ENCODE assay signal across 1 cellular context in genomic region chr2:25558262-25558661, GRCh38.
A peak's percentile ranks its signal among the peaks of the same experiment; 100 is the strongest.
TF ChIP-seq lines count a peak whose summit lies in the region.

No MANE protein-coding gene starts in this region.

TF ChIP-seq in GM12878, 131 proteins besides CTCF, POLR2A, EP300 and RAD21 (continued from another document and continues in another):
- TF ChIP-seq, protein P1, sequence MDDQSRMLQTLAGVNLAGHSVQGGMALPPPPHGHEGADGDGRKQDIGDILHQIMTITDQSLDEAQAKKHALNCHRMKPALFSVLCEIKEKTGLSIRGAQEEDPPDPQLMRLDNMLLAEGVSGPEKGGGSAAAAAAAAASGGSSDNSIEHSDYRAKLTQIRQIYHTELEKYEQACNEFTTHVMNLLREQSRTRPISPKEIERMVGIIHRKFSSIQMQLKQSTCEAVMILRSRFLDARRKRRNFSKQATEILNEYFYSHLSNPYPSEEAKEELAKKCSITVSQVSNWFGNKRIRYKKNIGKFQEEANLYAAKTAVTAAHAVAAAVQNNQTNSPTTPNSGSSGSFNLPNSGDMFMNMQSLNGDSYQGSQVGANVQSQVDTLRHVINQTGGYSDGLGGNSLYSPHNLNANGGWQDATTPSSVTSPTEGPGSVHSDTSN (IDR thresholded peaks at IDR 0.05; ENCODE audit: insufficient replicate concordance, low read depth, low read length): no peak
- no peak for TF ChIP-seq RFX5 (IDR thresholded peaks at IDR 0.05; ENCODE audit: low read depth, low read length)
- no peak for TF ChIP-seq STAT3 (IDR thresholded peaks at IDR 0.05; ENCODE audit: low read depth, low read length)
- TF ChIP-seq ZBTB40 (IDR thresholded peaks at IDR 0.05; ENCODE audit: borderline replicate concordance): peak; percentile 48; the same call in 1 of the 2 replicates
- TF ChIP-seq TCF7 (IDR thresholded peaks at IDR 0.05; ENCODE audit: borderline replicate concordance): peak; percentile 65; the same call in 1 of the 2 replicates
- peak; percentile 84 for TF ChIP-seq ZBED1 (IDR thresholded peaks at IDR 0.05; ENCODE audit: borderline replicate concordance)
- no peak for TF ChIP-seq GATAD2B (conservative IDR thresholded peaks at IDR 0.05; ENCODE audit: low read depth)
- TF ChIP-seq IKZF1 (conservative IDR thresholded peaks at IDR 0.05): no peak
- TF ChIP-seq, protein P2, sequence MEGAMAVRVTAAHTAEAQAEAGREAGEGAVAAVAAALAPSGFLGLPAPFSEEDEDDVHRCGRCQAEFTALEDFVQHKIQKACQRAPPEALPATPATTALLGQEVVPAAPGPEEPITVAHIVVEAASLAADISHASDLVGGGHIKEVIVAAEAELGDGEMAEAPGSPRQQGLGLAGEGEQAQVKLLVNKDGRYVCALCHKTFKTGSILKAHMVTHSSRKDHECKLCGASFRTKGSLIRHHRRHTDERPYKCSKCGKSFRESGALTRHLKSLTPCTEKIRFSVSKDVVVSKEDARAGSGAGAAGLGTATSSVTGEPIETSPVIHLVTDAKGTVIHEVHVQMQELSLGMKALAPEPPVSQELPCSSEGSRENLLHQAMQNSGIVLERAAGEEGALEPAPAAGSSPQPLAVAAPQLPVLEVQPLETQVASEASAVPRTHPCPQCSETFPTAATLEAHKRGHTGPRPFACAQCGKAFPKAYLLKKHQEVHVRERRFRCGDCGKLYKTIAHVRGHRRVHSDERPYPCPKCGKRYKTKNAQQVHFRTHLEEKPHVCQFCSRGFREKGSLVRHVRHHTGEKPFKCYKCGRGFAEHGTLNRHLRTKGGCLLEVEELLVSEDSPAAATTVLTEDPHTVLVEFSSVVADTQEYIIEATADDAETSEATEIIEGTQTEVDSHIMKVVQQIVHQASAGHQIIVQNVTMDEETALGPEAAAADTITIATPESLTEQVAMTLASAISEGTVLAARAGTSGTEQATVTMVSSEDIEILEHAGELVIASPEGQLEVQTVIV (IDR thresholded peaks at IDR 0.05; ENCODE audit: borderline replicate concordance, partially characterized antibody): no peak
- no peak for TF ChIP-seq SIX5 (IDR thresholded peaks at IDR 0.05; ENCODE audit: low read depth, low read length, severe bottlenecking)
- no peak for TF ChIP-seq NFXL1 (IDR thresholded peaks at IDR 0.05; ENCODE audit: borderline replicate concordance)
- peak; percentile 92 for TF ChIP-seq ATF7 (IDR thresholded peaks at IDR 0.05; ENCODE audit: low read depth)
- no peak for TF ChIP-seq CHD4 (IDR thresholded peaks at IDR 0.05)
- TF ChIP-seq, protein P3, sequence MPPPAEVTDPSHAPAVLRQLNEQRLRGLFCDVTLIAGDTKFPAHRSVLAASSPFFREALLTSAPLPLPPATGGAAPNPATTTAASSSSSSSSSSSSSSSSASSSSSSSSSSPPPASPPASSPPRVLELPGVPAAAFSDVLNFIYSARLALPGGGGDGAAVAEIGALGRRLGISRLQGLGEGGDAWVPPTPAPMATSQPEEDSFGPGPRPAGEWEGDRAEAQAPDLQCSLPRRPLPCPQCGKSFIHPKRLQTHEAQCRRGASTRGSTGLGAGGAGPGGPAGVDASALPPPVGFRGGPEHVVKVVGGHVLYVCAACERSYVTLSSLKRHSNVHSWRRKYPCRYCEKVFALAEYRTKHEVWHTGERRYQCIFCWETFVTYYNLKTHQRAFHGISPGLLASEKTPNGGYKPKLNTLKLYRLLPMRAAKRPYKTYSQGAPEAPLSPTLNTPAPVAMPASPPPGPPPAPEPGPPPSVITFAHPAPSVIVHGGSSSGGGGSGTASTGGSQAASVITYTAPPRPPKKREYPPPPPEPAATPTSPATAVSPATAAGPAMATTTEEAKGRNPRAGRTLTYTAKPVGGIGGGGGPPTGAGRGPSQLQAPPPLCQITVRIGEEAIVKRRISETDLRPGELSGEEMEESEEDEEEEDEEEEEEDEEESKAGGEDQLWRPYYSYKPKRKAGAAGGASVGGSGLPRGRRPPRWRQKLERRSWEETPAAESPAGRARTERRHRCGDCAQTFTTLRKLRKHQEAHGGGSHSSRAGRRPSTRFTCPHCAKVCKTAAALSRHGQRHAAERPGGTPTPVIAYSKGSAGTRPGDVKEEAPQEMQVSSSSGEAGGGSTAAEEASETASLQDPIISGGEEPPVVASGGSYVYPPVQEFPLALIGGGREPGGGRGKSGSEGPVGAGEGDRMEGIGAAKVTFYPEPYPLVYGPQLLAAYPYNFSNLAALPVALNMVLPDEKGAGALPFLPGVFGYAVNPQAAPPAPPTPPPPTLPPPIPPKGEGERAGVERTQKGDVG (CRISPR knock-in tag; IDR thresholded peaks at IDR 0.05): no peak
- no peak for TF ChIP-seq STAT1 (conservative IDR thresholded peaks at IDR 0.05)
- no peak for TF ChIP-seq NKRF (conservative IDR thresholded peaks at IDR 0.05)
- TF ChIP-seq NFIC (IDR thresholded peaks at IDR 0.05; ENCODE audit: low read depth, low read length): peak; percentile 96
- no peak for TF ChIP-seq RB1 (IDR thresholded peaks at IDR 0.05; ENCODE audit: borderline replicate concordance)
- no peak for TF ChIP-seq BRCA1 (IDR thresholded peaks at IDR 0.05; ENCODE audit: low read depth, low read length)
- TF ChIP-seq, protein P4, sequence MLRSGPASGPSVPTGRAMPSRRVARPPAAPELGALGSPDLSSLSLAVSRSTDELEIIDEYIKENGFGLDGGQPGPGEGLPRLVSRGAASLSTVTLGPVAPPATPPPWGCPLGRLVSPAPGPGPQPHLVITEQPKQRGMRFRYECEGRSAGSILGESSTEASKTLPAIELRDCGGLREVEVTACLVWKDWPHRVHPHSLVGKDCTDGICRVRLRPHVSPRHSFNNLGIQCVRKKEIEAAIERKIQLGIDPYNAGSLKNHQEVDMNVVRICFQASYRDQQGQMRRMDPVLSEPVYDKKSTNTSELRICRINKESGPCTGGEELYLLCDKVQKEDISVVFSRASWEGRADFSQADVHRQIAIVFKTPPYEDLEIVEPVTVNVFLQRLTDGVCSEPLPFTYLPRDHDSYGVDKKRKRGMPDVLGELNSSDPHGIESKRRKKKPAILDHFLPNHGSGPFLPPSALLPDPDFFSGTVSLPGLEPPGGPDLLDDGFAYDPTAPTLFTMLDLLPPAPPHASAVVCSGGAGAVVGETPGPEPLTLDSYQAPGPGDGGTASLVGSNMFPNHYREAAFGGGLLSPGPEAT (IDR thresholded peaks at IDR 0.05; ENCODE audit: low read depth): no peak
- TF ChIP-seq LARP7 (IDR thresholded peaks at IDR 0.05): no peak
- TF ChIP-seq, protein P5, sequence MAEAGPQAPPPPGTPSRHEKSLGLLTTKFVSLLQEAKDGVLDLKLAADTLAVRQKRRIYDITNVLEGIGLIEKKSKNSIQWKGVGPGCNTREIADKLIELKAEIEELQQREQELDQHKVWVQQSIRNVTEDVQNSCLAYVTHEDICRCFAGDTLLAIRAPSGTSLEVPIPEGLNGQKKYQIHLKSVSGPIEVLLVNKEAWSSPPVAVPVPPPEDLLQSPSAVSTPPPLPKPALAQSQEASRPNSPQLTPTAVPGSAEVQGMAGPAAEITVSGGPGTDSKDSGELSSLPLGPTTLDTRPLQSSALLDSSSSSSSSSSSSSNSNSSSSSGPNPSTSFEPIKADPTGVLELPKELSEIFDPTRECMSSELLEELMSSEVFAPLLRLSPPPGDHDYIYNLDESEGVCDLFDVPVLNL (IDR thresholded peaks at IDR 0.05; ENCODE audit: low read depth, low read length): no peak
- peak; percentile 79 for TF ChIP-seq YY1 (IDR thresholded peaks at IDR 0.05; ENCODE audit: low read depth, low read length)
- no peak; the same call in 1 of the 2 replicates for TF ChIP-seq NBN (IDR thresholded peaks at IDR 0.05)
- no peak for TF ChIP-seq RCOR1 (conservative IDR thresholded peaks at IDR 0.05; ENCODE audit: low read depth, low read length)
- no peak for TF ChIP-seq SIN3A (IDR thresholded peaks at IDR 0.05; ENCODE audit: low read depth, low read length)
- no peak for TF ChIP-seq ASH2L (IDR thresholded peaks at IDR 0.05; ENCODE audit: borderline replicate concordance, low read depth)
- no peak for TF ChIP-seq SMC3 (IDR thresholded peaks at IDR 0.05; ENCODE audit: borderline replicate concordance, low read length)
- TF ChIP-seq, protein P6, sequence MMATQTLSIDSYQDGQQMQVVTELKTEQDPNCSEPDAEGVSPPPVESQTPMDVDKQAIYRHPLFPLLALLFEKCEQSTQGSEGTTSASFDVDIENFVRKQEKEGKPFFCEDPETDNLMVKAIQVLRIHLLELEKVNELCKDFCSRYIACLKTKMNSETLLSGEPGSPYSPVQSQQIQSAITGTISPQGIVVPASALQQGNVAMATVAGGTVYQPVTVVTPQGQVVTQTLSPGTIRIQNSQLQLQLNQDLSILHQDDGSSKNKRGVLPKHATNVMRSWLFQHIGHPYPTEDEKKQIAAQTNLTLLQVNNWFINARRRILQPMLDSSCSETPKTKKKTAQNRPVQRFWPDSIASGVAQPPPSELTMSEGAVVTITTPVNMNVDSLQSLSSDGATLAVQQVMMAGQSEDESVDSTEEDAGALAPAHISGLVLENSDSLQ (IDR thresholded peaks at IDR 0.05): peak; percentile 34; the same call in 1 of the 2 replicates
- no peak for TF ChIP-seq FOS (IDR thresholded peaks at IDR 0.05; ENCODE audit: borderline replicate concordance, extremely low read depth, insufficient read length)
- no peak for TF ChIP-seq MLLT1 (IDR thresholded peaks at IDR 0.05)
- no peak; a peak in 1 of 4 replicates for TF ChIP-seq IKZF2 (IDR thresholded peaks at IDR 0.05)
- peak; percentile 72; the same call in 1 of the 2 replicates for TF ChIP-seq EED (IDR thresholded peaks at IDR 0.05; ENCODE audit: low read depth)
- TF ChIP-seq RELA (IDR thresholded peaks at IDR 0.05; ENCODE audit: borderline replicate concordance, partially characterized antibody): no peak
- no peak for TF ChIP-seq BMI1 (IDR thresholded peaks at IDR 0.05; ENCODE audit: borderline replicate concordance)
- TF ChIP-seq, protein P7, sequence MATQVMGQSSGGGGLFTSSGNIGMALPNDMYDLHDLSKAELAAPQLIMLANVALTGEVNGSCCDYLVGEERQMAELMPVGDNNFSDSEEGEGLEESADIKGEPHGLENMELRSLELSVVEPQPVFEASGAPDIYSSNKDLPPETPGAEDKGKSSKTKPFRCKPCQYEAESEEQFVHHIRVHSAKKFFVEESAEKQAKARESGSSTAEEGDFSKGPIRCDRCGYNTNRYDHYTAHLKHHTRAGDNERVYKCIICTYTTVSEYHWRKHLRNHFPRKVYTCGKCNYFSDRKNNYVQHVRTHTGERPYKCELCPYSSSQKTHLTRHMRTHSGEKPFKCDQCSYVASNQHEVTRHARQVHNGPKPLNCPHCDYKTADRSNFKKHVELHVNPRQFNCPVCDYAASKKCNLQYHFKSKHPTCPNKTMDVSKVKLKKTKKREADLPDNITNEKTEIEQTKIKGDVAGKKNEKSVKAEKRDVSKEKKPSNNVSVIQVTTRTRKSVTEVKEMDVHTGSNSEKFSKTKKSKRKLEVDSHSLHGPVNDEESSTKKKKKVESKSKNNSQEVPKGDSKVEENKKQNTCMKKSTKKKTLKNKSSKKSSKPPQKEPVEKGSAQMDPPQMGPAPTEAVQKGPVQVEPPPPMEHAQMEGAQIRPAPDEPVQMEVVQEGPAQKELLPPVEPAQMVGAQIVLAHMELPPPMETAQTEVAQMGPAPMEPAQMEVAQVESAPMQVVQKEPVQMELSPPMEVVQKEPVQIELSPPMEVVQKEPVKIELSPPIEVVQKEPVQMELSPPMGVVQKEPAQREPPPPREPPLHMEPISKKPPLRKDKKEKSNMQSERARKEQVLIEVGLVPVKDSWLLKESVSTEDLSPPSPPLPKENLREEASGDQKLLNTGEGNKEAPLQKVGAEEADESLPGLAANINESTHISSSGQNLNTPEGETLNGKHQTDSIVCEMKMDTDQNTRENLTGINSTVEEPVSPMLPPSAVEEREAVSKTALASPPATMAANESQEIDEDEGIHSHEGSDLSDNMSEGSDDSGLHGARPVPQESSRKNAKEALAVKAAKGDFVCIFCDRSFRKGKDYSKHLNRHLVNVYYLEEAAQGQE (IDR thresholded peaks at IDR 0.05; ENCODE audit: low read depth, low read length): 0 out of 2 replicates have a peak, but pooled peaks have one; percentile 16
